ENCODE assay signal across 11 cellular contexts in the genomic region with DNA sequence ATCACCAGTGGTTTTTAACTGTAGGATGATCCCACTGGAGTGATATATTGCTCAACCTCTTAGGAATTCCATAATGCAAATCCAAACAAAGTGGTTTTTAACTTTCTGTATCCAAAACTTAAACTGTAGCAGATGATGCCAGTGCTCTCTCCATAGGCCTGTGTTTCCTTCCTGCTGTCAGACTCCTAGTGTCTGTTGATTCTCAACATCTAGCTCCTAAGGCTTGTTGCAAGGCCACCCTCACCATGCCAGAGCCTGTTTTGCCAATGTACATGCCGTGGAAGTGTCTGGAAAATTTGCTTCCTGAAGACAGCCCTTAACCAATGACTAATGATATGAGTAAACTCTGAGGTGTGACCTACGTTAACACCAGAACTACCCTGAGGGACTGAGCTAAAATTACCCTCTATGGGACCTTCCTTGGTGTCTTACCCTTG. TPM values are rescaled to one million over a fixed set of nuclear protein-coding genes. Genes with fewer than 3 reads are reported as not detected.
DNase-seq lines count a peak whose midpoint lies in the region; ATAC-seq lines count a peak whose summit lies in the region.
"Had no signal": no experiment of that assay in that cellular context is flagged by ENCODE, and none has a peak within 500 bp of the region (broad histone marks: within the 10 kb centered on the region; RNA-seq: fewer than 3 reads in every experiment).

No MANE protein-coding gene starts in this region.

- H3K4ac ChIP-seq in trophoblast cell (ENCODE audit: low read depth, low read length) = no peak overlapping the region

- H3K9me3 ChIP-seq in esophagus (ENCODE audit: control insufficient read depth in 2 of 2, insufficient read depth in 1 of 2, low read depth in 1 of 2, low read length in 1 of 2) (no peaks in the 10 kb centered on the region), trophoblast cell (ENCODE audit: insufficient read depth, low read depth, low read length) (no peaks in the 10 kb centered on the region)
- H3K9me3 ChIP-seq: body of pancreas had no signal

- peak; percentile 46 for DNase-seq in GM04503 (ENCODE audit: low read depth)
- peak; percentile 95 for DNase-seq in RPMI7951 (ENCODE audit: low read depth)
- DNase-seq in trophoblast cell = peak; percentile 62 to 73
- DNase-seq in NCI-H446 (lab: John Stamatoyannopoulos, UW) = no peak
- no peak for DNase-seq in iPS-NIHi7 (ENCODE audit: extremely low spot score)
- DNase-seq in stimulated activated naive CD4-positive, alpha-beta T cell treated with Interleukin-2 at 50 U/mL for 16 hours (lab: John Stamatoyannopoulos, UW) = no peak
- DNase-seq: activated CD4-positive, alpha-beta T cell treated with anti-CD3 and anti-CD28 coated beads for 1 hour; body of pancreas; NCI-H82 had no signal

- ATAC-seq in GM19351 (IDR thresholded peaks at IDR 0.05; ENCODE audit: unreplicated experiment) = no peak
- ATAC-seq: body of pancreas had no signal

- peak overlapping the region; percentile 48 to 64 for H3K27ac ChIP-seq in esophagus (ENCODE audit: low read depth in 2 of 2, low read length in 1 of 2)
- H3K27ac ChIP-seq in trophoblast cell (ENCODE audit: low read depth, low read length) = peak overlapping the region; percentile 30
- H3K27ac ChIP-seq: body of pancreas had no signal

- H2AFZ ChIP-seq in trophoblast cell (ENCODE audit: insufficient read depth, low read length, poor library complexity) = no peak overlapping the region

- H3K79me1 ChIP-seq in trophoblast cell (ENCODE audit: low read length) = no peaks in the 10 kb centered on the region

- no peak overlapping the region for H4K8ac ChIP-seq in trophoblast cell (ENCODE audit: low read depth, low read length)

- no peak overlapping the region for H3K18ac ChIP-seq in trophoblast cell (ENCODE audit: low read length)

- H3K4me3 ChIP-seq in esophagus (ENCODE audit: low read depth in 1 of 2, low read length in 2 of 2) (no peak overlapping the region), trophoblast cell (ENCODE audit: low read depth, low read length) (no peak overlapping the region)
- H3K4me3 ChIP-seq: body of pancreas had no signal

- H2BK12ac ChIP-seq in trophoblast cell (ENCODE audit: low read length) = no peak overlapping the region

- H3K23ac ChIP-seq in trophoblast cell (ENCODE audit: low read length) = no peak overlapping the region

- H2BK120ac ChIP-seq in trophoblast cell (ENCODE audit: insufficient read depth, low read length, poor library complexity) = no peak overlapping the region

- no peak overlapping the region for H4K12ac ChIP-seq in trophoblast cell (ENCODE audit: low read depth, low read length)

- no peak overlapping the region for H3K14ac ChIP-seq in trophoblast cell (ENCODE audit: low read length)

- 27 to 52% methylated on average over 2 of the region's 2 CpGs for WGBS in esophagus, 2 donors
- WGBS in trophoblast cell (ENCODE audit: extremely low coverage, insufficient coverage, insufficient read length) = no CpG with 5 or more reads among the region's 2 CpGs

- H3K9ac ChIP-seq in trophoblast cell (ENCODE audit: low read length) = no peak overlapping the region

- no peak overlapping the region for H3K4me2 ChIP-seq in trophoblast cell (ENCODE audit: low read length)

- H4K91ac ChIP-seq in trophoblast cell (ENCODE audit: low read depth, low read length) = no peak overlapping the region

- H2AK5ac ChIP-seq in trophoblast cell (ENCODE audit: low read length) = no peak overlapping the region

- no peaks in the 10 kb centered on the region for H3K4me1 ChIP-seq in esophagus (ENCODE audit: control insufficient read depth in 2 of 2, insufficient read depth in 2 of 2, low read length in 1 of 2)
- no peaks in the 10 kb centered on the region for H3K4me1 ChIP-seq in trophoblast cell (ENCODE audit: control insufficient read depth in 1 of 2, insufficient read depth in 2 of 2, low read length in 2 of 2)
- H3K4me1 ChIP-seq: body of pancreas had no signal

- H3K36me3 ChIP-seq in esophagus (ENCODE audit: control insufficient read depth in 2 of 2, insufficient read depth in 2 of 2, low read length in 1 of 2) (peaks cover 0 to 2% of the 10 kb centered on the region in 2 donors), trophoblast cell (ENCODE audit: control insufficient read depth in 1 of 2, insufficient read depth in 2 of 2, low read length in 2 of 2) (peaks cover 0 to 10% of the 10 kb centered on the region in 2 experiments)

- H2BK5ac ChIP-seq in trophoblast cell (ENCODE audit: low read depth, low read length, poor library complexity) = no peak overlapping the region

- H3K79me2 ChIP-seq in trophoblast cell (ENCODE audit: control insufficient read depth, insufficient read depth, low read length, poor library complexity) = no peaks in the 10 kb centered on the region

- H3K27me3 ChIP-seq in esophagus (ENCODE audit: control insufficient read depth in 1 of 2, insufficient read depth in 2 of 2, low read length in 2 of 2) (no peaks in the 10 kb centered on the region), trophoblast cell (ENCODE audit: insufficient read depth, low read length) (no peaks in the 10 kb centered on the region)
- H3K27me3 ChIP-seq: body of pancreas had no signal

RNA-seq across cellular contexts. Expression of gene C1GALT1, which starts 39.3 kb away (rescaled TPM):
- 44.9 and 60.0 TPM in 2 replicates for total RNA-seq in RPMI7951 (2014; rRNA removed; shearing (Covaris generic))
- polyA plus RNA-seq in esophagus = 10 to 100 TPM; 14.3 to 17.1 TPM
- 142 and 155 TPM in 2 replicates for polyA plus RNA-seq in trophoblast cell (2013)

Comparison
In these comparisons a context has a peak if more than half of its experiments do, and no peak if none do; other contexts are left out.
1. DNase-seq: peak in GM04503 (single experiment), RPMI7951 (single experiment) and trophoblast cell (2 of 2); none in NCI-H446 (0 of 2), iPS-NIHi7 (single experiment) and stimulated activated naive CD4-positive, alpha-beta T cell treated with Interleukin-2 at 50 U/mL for 16 hours (single experiment).